15 cellular contexts compared by ENCODE assay signal in the genomic region with DNA sequence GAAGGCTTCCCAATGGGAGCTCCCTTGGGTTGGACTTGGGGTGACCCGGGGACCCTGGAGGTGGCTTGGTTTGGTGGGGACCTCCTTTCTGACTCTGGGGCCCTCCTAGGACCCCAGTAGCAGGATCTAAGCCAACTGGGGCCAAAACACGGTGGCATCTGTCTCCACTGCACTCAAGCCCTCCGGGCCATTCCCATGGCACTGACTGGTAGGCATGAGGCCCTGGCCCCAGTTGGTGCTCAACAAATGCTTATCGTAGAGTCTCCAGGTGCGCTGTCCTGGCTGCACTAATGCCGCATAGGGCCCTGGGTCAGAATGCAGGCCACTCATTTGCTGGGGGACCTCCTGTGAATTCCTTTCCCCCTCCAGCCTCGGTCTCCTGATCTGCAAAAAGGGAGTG. TPM values are rescaled to one million over a fixed set of nuclear protein-coding genes. Genes with fewer than 3 reads are reported as not detected.
"Had no signal": no experiment of that assay in that cellular context is flagged by ENCODE, and none has a peak within 500 bp of the region (broad histone marks: within the 10 kb centered on the region; RNA-seq: fewer than 3 reads in every experiment).

No MANE protein-coding gene starts in this region.

RNA-seq across cellular contexts. Expression of a gene that starts 14.2 kb away (rescaled TPM):
- total RNA-seq: activated B cell treated with CpG ODN at 0.5 μM for 24 hours; activated CD4-positive, alpha-beta memory T cell treated with anti-CD3 and anti-CD28 coated beads for 36 hours; activated CD4-positive, alpha-beta memory T cell treated with anti-CD3 and anti-CD28 coated beads, Interleukin-2, amount 10 ng/mL, durations not matched to agents 7 days and 5 days; activated CD4-positive, alpha-beta T cell treated with anti-CD3 and anti-CD28 coated beads for 36 hours; activated CD4-positive, alpha-beta T cell treated with anti-CD3 and anti-CD28 coated beads, Interleukin-2, amount 10 ng/mL, durations not matched to agents 24 days and 14 days; activated CD4-positive, alpha-beta T cell treated with anti-CD3 and anti-CD28 coated beads, Interleukin-2, amount 10 ng/mL, durations not matched to agents 7 days and 5 days; activated CD8-positive, alpha-beta memory T cell treated with anti-CD3 and anti-CD28 coated beads for 36 hours; activated CD8-positive, alpha-beta memory T cell treated with anti-CD3 and anti-CD28 coated beads, Interleukin-2, amount 10 ng/mL, durations not matched to agents 7 days and 5 days; activated CD8-positive, alpha-beta T cell treated with anti-CD3 and anti-CD28 coated beads for 36 hours; activated CD8-positive, alpha-beta T cell treated with anti-CD3 and anti-CD28 coated beads, Interleukin-2, amount 10 ng/mL, durations not matched to agents 7 days and 5 days; T-cell; T-helper 1 cell treated with Interleukin-12 subunit alpha and Interleukin-12 subunit beta and Interleukin-4 antibody, amounts not matched to agents 30 ng/mL and 1 ng/mL, for 36 hours; T-helper 17 cell; T-helper 2 cell treated with Interferon-gamma antibody and Interleukin-4, amounts not matched to agents 100 ng/mL and 5 ng/mL, for 36 hours; WTC11 had no signal
